1 cellular context compared by ENCODE assay signal in genomic region chr13:27622881-27623280, GRCh38.
TF ChIP-seq lines count a peak whose summit lies in the region.

No MANE protein-coding gene starts in this region.

TF ChIP-seq in H1, 55 proteins besides CTCF, POLR2A, EP300 and RAD21:
- TF ChIP-seq NANOG (IDR thresholded peaks at IDR 0.05; ENCODE audit: insufficient read depth, low read depth, low read length, poor library complexity, severe bottlenecking) (no peak), TCF12 (IDR thresholded peaks at IDR 0.05; ENCODE audit: low read depth, low read length) (no peak), SUZ12 (IDR thresholded peaks at IDR 0.05; ENCODE audit: low read length) (no peak), BCL11A (IDR thresholded peaks at IDR 0.05; ENCODE audit: low read depth in 2 of 2, low read length in 2 of 2) (no peak), RFX5 (IDR thresholded peaks at IDR 0.05; ENCODE audit: borderline replicate concordance, low read depth, low read length) (no peak), CBX5 (IDR thresholded peaks at IDR 0.05; ENCODE audit: low read depth, low read length) (no peak), MAX (IDR thresholded peaks at IDR 0.05) (no peak), JUN (IDR thresholded peaks at IDR 0.05; ENCODE audit: low read depth, low read length) (no peak), POU5F1 (IDR thresholded peaks at IDR 0.05; ENCODE audit: low read depth, low read length) (no peak), GTF2F1 (IDR thresholded peaks at IDR 0.05; ENCODE audit: borderline replicate concordance, low read depth, low read length) (no peak), EZH2 (IDR thresholded peaks at IDR 0.05; ENCODE audit: low read depth, low read length, severe bottlenecking) (no peak), NRF1 (IDR thresholded peaks at IDR 0.05; ENCODE audit: low read depth, low read length) (no peak)
